1 cellular context compared by ENCODE assay signal in genomic region chr6:131135244-131136020, GRCh38.
TF ChIP-seq lines count a peak whose summit lies in the region.

TSS of gene AKAP7 (plus strand) at chr6:131135467. CDS start at chr6:131135764, 297 bp downstream.

TF ChIP-seq in WTC11, 78 proteins besides CTCF, POLR2A, EP300 and RAD21 (continued from another document):
- TF ChIP-seq, protein P1, sequence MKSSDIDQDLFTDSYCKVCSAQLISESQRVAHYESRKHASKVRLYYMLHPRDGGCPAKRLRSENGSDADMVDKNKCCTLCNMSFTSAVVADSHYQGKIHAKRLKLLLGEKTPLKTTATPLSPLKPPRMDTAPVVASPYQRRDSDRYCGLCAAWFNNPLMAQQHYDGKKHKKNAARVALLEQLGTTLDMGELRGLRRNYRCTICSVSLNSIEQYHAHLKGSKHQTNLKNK (CRISPR knock-in tag; IDR thresholded peaks at IDR 0.05), result no peak
- no peak for TF ChIP-seq FOXP4 (CRISPR knock-in tag; IDR thresholded peaks at IDR 0.05)
- no peak for TF ChIP-seq HMGA2 (CRISPR knock-in tag; IDR thresholded peaks at IDR 0.05)
- no peak for TF ChIP-seq ZNF317 (CRISPR knock-in tag; IDR thresholded peaks at IDR 0.05; ENCODE audit: borderline replicate concordance, low read depth)
- TF ChIP-seq, protein P2, sequence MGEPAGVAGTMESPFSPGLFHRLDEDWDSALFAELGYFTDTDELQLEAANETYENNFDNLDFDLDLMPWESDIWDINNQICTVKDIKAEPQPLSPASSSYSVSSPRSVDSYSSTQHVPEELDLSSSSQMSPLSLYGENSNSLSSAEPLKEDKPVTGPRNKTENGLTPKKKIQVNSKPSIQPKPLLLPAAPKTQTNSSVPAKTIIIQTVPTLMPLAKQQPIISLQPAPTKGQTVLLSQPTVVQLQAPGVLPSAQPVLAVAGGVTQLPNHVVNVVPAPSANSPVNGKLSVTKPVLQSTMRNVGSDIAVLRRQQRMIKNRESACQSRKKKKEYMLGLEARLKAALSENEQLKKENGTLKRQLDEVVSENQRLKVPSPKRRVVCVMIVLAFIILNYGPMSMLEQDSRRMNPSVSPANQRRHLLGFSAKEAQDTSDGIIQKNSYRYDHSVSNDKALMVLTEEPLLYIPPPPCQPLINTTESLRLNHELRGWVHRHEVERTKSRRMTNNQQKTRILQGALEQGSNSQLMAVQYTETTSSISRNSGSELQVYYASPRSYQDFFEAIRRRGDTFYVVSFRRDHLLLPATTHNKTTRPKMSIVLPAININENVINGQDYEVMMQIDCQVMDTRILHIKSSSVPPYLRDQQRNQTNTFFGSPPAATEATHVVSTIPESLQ (CRISPR knock-in tag; IDR thresholded peaks at IDR 0.05), result no peak
- TF ChIP-seq, protein P3, sequence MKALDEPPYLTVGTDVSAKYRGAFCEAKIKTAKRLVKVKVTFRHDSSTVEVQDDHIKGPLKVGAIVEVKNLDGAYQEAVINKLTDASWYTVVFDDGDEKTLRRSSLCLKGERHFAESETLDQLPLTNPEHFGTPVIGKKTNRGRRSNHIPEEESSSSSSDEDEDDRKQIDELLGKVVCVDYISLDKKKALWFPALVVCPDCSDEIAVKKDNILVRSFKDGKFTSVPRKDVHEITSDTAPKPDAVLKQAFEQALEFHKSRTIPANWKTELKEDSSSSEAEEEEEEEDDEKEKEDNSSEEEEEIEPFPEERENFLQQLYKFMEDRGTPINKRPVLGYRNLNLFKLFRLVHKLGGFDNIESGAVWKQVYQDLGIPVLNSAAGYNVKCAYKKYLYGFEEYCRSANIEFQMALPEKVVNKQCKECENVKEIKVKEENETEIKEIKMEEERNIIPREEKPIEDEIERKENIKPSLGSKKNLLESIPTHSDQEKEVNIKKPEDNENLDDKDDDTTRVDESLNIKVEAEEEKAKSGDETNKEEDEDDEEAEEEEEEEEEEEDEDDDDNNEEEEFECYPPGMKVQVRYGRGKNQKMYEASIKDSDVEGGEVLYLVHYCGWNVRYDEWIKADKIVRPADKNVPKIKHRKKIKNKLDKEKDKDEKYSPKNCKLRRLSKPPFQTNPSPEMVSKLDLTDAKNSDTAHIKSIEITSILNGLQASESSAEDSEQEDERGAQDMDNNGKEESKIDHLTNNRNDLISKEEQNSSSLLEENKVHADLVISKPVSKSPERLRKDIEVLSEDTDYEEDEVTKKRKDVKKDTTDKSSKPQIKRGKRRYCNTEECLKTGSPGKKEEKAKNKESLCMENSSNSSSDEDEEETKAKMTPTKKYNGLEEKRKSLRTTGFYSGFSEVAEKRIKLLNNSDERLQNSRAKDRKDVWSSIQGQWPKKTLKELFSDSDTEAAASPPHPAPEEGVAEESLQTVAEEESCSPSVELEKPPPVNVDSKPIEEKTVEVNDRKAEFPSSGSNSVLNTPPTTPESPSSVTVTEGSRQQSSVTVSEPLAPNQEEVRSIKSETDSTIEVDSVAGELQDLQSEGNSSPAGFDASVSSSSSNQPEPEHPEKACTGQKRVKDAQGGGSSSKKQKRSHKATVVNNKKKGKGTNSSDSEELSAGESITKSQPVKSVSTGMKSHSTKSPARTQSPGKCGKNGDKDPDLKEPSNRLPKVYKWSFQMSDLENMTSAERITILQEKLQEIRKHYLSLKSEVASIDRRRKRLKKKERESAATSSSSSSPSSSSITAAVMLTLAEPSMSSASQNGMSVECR (CRISPR knock-in tag; IDR thresholded peaks at IDR 0.05; ENCODE audit: borderline replicate concordance), result no peak
- TF ChIP-seq GTF2I (CRISPR knock-in tag; conservative IDR thresholded peaks at IDR 0.05), result no peak
- peak; percentile 98 for TF ChIP-seq KAT7 (CRISPR knock-in tag; IDR thresholded peaks at IDR 0.05; ENCODE audit: borderline replicate concordance)
- no peak for TF ChIP-seq CDX4 (CRISPR knock-in tag; IDR thresholded peaks at IDR 0.05; ENCODE audit: borderline replicate concordance)
- no peak for TF ChIP-seq FOXJ3 (CRISPR knock-in tag; IDR thresholded peaks at IDR 0.05; ENCODE audit: borderline replicate concordance)
- TF ChIP-seq JUN (CRISPR knock-in tag; IDR thresholded peaks at IDR 0.05), result no peak
- TF ChIP-seq PREB (CRISPR knock-in tag; IDR thresholded peaks at IDR 0.05; ENCODE audit: borderline replicate concordance), result no peak
- peak; percentile 67 for TF ChIP-seq MYBL2 (CRISPR knock-in tag; IDR thresholded peaks at IDR 0.05)
- TF ChIP-seq ERG (CRISPR knock-in tag; IDR thresholded peaks at IDR 0.05), result no peak
- no peak for TF ChIP-seq ZNF138 (CRISPR knock-in tag; conservative IDR thresholded peaks at IDR 0.05)
- no peak for TF ChIP-seq ATF1 (CRISPR knock-in tag; IDR thresholded peaks at IDR 0.05)
- TF ChIP-seq, protein P4, sequence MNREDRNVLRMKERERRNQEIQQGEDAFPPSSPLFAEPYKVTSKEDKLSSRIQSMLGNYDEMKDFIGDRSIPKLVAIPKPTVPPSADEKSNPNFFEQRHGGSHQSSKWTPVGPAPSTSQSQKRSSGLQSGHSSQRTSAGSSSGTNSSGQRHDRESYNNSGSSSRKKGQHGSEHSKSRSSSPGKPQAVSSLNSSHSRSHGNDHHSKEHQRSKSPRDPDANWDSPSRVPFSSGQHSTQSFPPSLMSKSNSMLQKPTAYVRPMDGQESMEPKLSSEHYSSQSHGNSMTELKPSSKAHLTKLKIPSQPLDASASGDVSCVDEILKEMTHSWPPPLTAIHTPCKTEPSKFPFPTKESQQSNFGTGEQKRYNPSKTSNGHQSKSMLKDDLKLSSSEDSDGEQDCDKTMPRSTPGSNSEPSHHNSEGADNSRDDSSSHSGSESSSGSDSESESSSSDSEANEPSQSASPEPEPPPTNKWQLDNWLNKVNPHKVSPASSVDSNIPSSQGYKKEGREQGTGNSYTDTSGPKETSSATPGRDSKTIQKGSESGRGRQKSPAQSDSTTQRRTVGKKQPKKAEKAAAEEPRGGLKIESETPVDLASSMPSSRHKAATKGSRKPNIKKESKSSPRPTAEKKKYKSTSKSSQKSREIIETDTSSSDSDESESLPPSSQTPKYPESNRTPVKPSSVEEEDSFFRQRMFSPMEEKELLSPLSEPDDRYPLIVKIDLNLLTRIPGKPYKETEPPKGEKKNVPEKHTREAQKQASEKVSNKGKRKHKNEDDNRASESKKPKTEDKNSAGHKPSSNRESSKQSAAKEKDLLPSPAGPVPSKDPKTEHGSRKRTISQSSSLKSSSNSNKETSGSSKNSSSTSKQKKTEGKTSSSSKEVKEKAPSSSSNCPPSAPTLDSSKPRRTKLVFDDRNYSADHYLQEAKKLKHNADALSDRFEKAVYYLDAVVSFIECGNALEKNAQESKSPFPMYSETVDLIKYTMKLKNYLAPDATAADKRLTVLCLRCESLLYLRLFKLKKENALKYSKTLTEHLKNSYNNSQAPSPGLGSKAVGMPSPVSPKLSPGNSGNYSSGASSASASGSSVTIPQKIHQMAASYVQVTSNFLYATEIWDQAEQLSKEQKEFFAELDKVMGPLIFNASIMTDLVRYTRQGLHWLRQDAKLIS (CRISPR knock-in tag; IDR thresholded peaks at IDR 0.05; ENCODE audit: borderline replicate concordance), result no peak
- TF ChIP-seq ZNF232 (CRISPR knock-in tag; IDR thresholded peaks at IDR 0.05), result no peak
- TF ChIP-seq SP1 (CRISPR knock-in tag; conservative IDR thresholded peaks at IDR 0.05), result peak; percentile 73
- peak; percentile 60; the same call in 1 of the 2 replicates for TF ChIP-seq TEAD1 (CRISPR knock-in tag; IDR thresholded peaks at IDR 0.05)
- TF ChIP-seq ELF4 (CRISPR knock-in tag; IDR thresholded peaks at IDR 0.05; ENCODE audit: low read depth), result no peak
- no peak for TF ChIP-seq OVOL2 (CRISPR knock-in tag; IDR thresholded peaks at IDR 0.05; ENCODE audit: borderline replicate concordance)
- no peak for TF ChIP-seq ZNF425 (CRISPR knock-in tag; conservative IDR thresholded peaks at IDR 0.05)
- TF ChIP-seq, protein P5, sequence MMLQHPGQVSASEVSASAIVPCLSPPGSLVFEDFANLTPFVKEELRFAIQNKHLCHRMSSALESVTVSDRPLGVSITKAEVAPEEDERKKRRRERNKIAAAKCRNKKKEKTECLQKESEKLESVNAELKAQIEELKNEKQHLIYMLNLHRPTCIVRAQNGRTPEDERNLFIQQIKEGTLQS (CRISPR knock-in tag; conservative IDR thresholded peaks at IDR 0.05), result no peak
- TF ChIP-seq, protein P6, sequence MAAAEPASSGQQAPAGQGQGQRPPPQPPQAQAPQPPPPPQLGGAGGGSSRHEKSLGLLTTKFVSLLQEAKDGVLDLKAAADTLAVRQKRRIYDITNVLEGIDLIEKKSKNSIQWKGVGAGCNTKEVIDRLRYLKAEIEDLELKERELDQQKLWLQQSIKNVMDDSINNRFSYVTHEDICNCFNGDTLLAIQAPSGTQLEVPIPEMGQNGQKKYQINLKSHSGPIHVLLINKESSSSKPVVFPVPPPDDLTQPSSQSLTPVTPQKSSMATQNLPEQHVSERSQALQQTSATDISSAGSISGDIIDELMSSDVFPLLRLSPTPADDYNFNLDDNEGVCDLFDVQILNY (CRISPR knock-in tag; IDR thresholded peaks at IDR 0.05), result peak; percentile 28; the same call in 1 of the 2 replicates
- TF ChIP-seq NR1H2 (CRISPR knock-in tag; IDR thresholded peaks at IDR 0.05), result no peak
